ENCODE assay signal across 17 cellular contexts in the genomic region with DNA sequence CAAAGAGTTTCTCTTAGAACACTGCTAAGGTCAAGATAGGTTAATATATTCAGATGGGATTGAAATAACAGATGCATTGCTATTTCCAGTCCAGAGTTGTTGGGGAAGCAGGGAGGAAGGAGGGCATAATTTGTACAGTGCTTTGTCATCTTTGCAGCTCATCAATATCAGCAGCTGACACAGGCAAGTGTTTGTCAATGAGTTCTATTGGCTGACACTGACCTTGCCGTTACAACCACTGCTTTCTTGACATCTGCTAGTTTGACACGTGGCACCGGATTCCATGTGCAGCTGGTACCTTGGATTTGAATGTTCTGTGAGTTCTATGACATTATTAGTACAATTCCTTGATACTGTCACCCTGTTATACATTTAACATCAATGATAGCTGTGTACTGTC. TPM values are rescaled to one million over a fixed set of nuclear protein-coding genes. Genes with fewer than 3 reads are reported as not detected.
"Had no signal": no experiment of that assay in that cellular context is flagged by ENCODE, and none has a peak within 500 bp of the region (broad histone marks: within the 10 kb centered on the region; RNA-seq: fewer than 3 reads in every experiment).

No MANE protein-coding gene starts in this region.

- ATAC-seq: body of pancreas; naive thymus-derived CD4-positive, alpha-beta T cell; stimulated activated memory B cell treated with anti-CD40 and anti-IgM and Interleukin-4, amounts not matched to agents 10 μg/mL and 1 μg/mL and 100 μg/mL, for 72 hours; T-helper 17 cell had no signal

- H3K4me1 ChIP-seq: body of pancreas had no signal

- H3K27me3 ChIP-seq: body of pancreas, neutrophil, transverse colon had no signal

- H3K27ac ChIP-seq: body of pancreas, neutrophil had no signal

- H3K9me3 ChIP-seq: body of pancreas, neutrophil, transverse colon had no signal

- H3K4me3 ChIP-seq: body of pancreas, lung, transverse colon had no signal

- H3K36me3 ChIP-seq: neutrophil, transverse colon had no signal

- DNase-seq: activated B cell treated with CpG ODN at 0.5 μM for 24 hours; activated CD4-positive, alpha-beta T cell treated with anti-CD3 and anti-CD28 coated beads, Interleukin-2, amount 10 ng/mL, durations not matched to agents 7 days and 5 days; amniotic stem cell; body of pancreas; endodermal cell; erythroblast; hypothalamus; kidney glomerular epithelial cell; midbrain; naive thymus-derived CD4-positive, alpha-beta T cell; T-helper 17 cell; transverse colon had no signal

RNA-seq across cellular contexts. Expression of gene MLIP, which starts 27.9 kb away (rescaled TPM):
- total RNA-seq: activated B cell treated with CpG ODN at 0.5 μM for 24 hours; activated CD4-positive, alpha-beta T cell treated with anti-CD3 and anti-CD28 coated beads, Interleukin-2, amount 10 ng/mL, durations not matched to agents 7 days and 5 days; activated CD8-positive, alpha-beta memory T cell treated with anti-CD3 and anti-CD28 coated beads for 36 hours; activated T-helper 2 cell treated with anti-CD3 and anti-CD28 coated beads, Interferon-gamma antibody, Interleukin-2, Interleukin-4, amounts not matched to agents 10 μg/mL and 5 μg/mL and 100 μg/mL, durations not matched to agents 14 hours and 24 hours and 36 hours; endodermal cell; naive thymus-derived CD4-positive, alpha-beta T cell; T-helper 17 cell had no signal
- polyA plus RNA-seq: naive thymus-derived CD4-positive, alpha-beta T cell had no signal
